11 cellular contexts compared by ENCODE assay signal in genomic region chr19:55210120-55210493, GRCh38. TPM values are rescaled to one million over a fixed set of nuclear protein-coding genes. Genes with fewer than 3 reads are reported as not detected.
DNase-seq lines count a peak whose midpoint lies in the region; ATAC-seq and TF ChIP-seq lines count a peak whose summit lies in the region.
"Had no signal": no experiment of that assay in that cellular context is flagged by ENCODE, and none has a peak within 500 bp of the region (broad histone marks: within the 10 kb centered on the region; RNA-seq: fewer than 3 reads in every experiment).

No MANE protein-coding gene starts in this region.

- intact Hi-C loops in spleen (cut with DNase I; ENCODE audit: low total_unique reads) = no loop called here
- intact Hi-C loops in tibial artery (cut with DNase I; ENCODE audit: low total_unique reads) = no loop called here

- TF ChIP-seq POLR2A in spleen (IDR thresholded peaks at IDR 0.05) = no peak

- peak overlapping the region in 5 of 8 donors; percentile 74 to 84 (median 82) for H3K27ac ChIP-seq in spleen
- H3K27ac ChIP-seq in tibial artery = no peak overlapping the region
- H3K27ac ChIP-seq: C4-2B had no signal

- H3K36me3 ChIP-seq in spleen (peaks cover 0 to 5% (median 0%) of the 10 kb centered on the region in 6 donors), tibial artery (no peaks in the 10 kb centered on the region)

- no peaks in the 10 kb centered on the region for H3K36me3 Mint-ChIP-seq in activated T-cell treated with anti-CD3 and anti-CD28 coated beads, Interleukin-2, amount 50 U/mL, for 4 hours (ENCODE audit: insufficient read depth)

- H3K4me1 ChIP-seq in spleen (peaks cover 0 to 29% (median 0%) of the 10 kb centered on the region in 6 donors), tibial artery (peaks cover 0 to 6% (median 5%) of the 10 kb centered on the region in 4 donors)

- CTCF ChIA-PET in HEK293T (lab: Yijun Ruan, JAX) = interaction anchor here (1.2 kb wide), 1 partner anchor 10 kb away, joined by 3 read pairs; no protein-coding TSS in a partner anchor

- peaks cover 2% of the 10 kb centered on the region for H3K4me1 Mint-ChIP-seq in activated T-cell treated with anti-CD3 and anti-CD28 coated beads, Interleukin-2, amount 50 U/mL, for 4 hours (ENCODE audit: low read depth)

- peak; percentile 51 for DNase-seq in SIG-M5 treated with dmso at 0.1 percent for 504 hours (lab: John Stamatoyannopoulos, UW; ENCODE audit: unreplicated experiment)
- DNase-seq in SIG-M5 (lab: John Stamatoyannopoulos, UW) = no peak
- peak; percentile 97 for DNase-seq in RKO (ENCODE audit: low spot score)
- peak; percentile 61 for DNase-seq in fibroblast of the conjunctiva (ENCODE audit: low read depth)
- no peak for DNase-seq in spleen
- no peak for DNase-seq in activated T-cell treated with anti-CD3 and anti-CD28 coated beads, Interleukin-2, amount 50 U/mL, for 4 hours
- DNase-seq in HEK293T (ENCODE audit: extremely low spot score) = no peak
- no peak for DNase-seq in tibial artery
- DNase-seq: activated CD4-positive, alpha-beta memory T cell treated with anti-CD3 and anti-CD28 coated beads for 36 hours; stimulated activated CD4-positive, alpha-beta T cell treated with anti-CD3 and anti-CD28 coated beads, Interleukin-4, amount 100 ng/mL, for 1 hour had no signal

- TF ChIP-seq CTCF in spleen (IDR thresholded peaks at IDR 0.05 in 8 of 11, conservative IDR thresholded peaks at IDR 0.05 in 3 of 11) = no peak
- no peak for TF ChIP-seq CTCF in tibial artery (IDR thresholded peaks at IDR 0.05)

- no peak overlapping the region for H3K4me3 Mint-ChIP-seq in activated T-cell treated with anti-CD3 and anti-CD28 coated beads, Interleukin-2, amount 50 U/mL, for 4 hours
- H3K4me3 Mint-ChIP-seq: activated CD4-positive, alpha-beta memory T cell treated with anti-CD3 and anti-CD28 coated beads for 36 hours had no signal

- H3K9me3 ChIP-seq in spleen = peaks cover 0 to 24% (median 15%) of the 10 kb centered on the region in 8 donors
- H3K9me3 ChIP-seq in tibial artery = peaks cover 5 to 11% (median 8%) of the 10 kb centered on the region in 3 donors

- POLR2A ChIA-PET in HEK293T (lab: Yijun Ruan, JAX) = interaction anchor here (1.2 kb wide), 1 partner anchor 35 kb away, joined by 3 read pairs; no protein-coding TSS in a partner anchor

- no peak for ATAC-seq in activated T-cell treated with anti-CD3 and anti-CD28 coated beads, Interleukin-2, amount 50 U/mL, for 4 hours

- H3K4me3 ChIP-seq in spleen (no peak overlapping the region), tibial artery (no peak overlapping the region)

- H3K27me3 ChIP-seq in spleen (replicated peaks in 1 of 7) (peaks cover 0 to 58% (median 0%) of the 10 kb centered on the region in 7 donors), tibial artery (peaks cover 0 to 21% of the 10 kb centered on the region in 2 donors)

- peaks cover 5% of the 10 kb centered on the region for H3K9me3 Mint-ChIP-seq in activated T-cell treated with anti-CD3 and anti-CD28 coated beads, Interleukin-2, amount 50 U/mL, for 4 hours

- WGBS in spleen, 5 donors = 56 to 70% (median 63%) methylated on average over 4 of the region's 4 CpGs

- peaks cover 43% of the 10 kb centered on the region for H3K27me3 Mint-ChIP-seq in activated T-cell treated with anti-CD3 and anti-CD28 coated beads, Interleukin-2, amount 50 U/mL, for 4 hours (ENCODE audit: low read depth)

TF ChIP-seq in HEK293T, 16 proteins besides CTCF, POLR2A, EP300 and RAD21:
- TF ChIP-seq LEF1 (IDR thresholded peaks at IDR 0.05; ENCODE audit: borderline replicate concordance) = no peak

RNA-seq across cellular contexts. Expression of gene PTPRH, which starts 0.8 kb away (rescaled TPM):
- total RNA-seq in spleen = 10 to 100 TPM; 36.8 to 97.9 (median 53.8) TPM
- 10 to 100 TPM in 2 of 3 donors, 1 to 10 TPM in 1; 6.5 to 31.7 (median 14.9) TPM for polyA plus RNA-seq in spleen
- under 1 TPM; 0.11 to 0.38 (median 0.11) TPM for total RNA-seq in activated T-cell treated with anti-CD3 and anti-CD28 coated beads, Interleukin-2, amount 50 U/mL, for 4 hours
- total RNA-seq: activated CD4-positive, alpha-beta memory T cell treated with anti-CD3 and anti-CD28 coated beads for 36 hours had no signal

RNA-seq across cellular contexts. Expression of gene TMEM86B, which starts 18.5 kb away (rescaled TPM):
- total RNA-seq in spleen = 10 to 100 TPM in 3 of 7 donors, 1 to 10 TPM in 4; 7.5 to 11.7 (median 9.6) TPM
- polyA plus RNA-seq in spleen = 10 to 100 TPM; 11.8 to 31.5 (median 28.2) TPM
- total RNA-seq in activated T-cell treated with anti-CD3 and anti-CD28 coated beads, Interleukin-2, amount 50 U/mL, for 4 hours = 1 to 10 TPM; 5.8 to 6.9 (median 6.2) TPM

RNA-seq across cellular contexts. Expression of gene SYT5, which starts 30.0 kb away (rescaled TPM):
- 1 to 10 TPM in 1 of 7 donors, not detected in 6; 1.4 TPM for total RNA-seq in spleen
- polyA plus RNA-seq in spleen = under 1 TPM; 0.06 to 0.23 (median 0.13) TPM
- total RNA-seq in activated T-cell treated with anti-CD3 and anti-CD28 coated beads, Interleukin-2, amount 50 U/mL, for 4 hours = not detected

RNA-seq across cellular contexts. Expression of gene DNAAF3, which starts 43.7 kb away (rescaled TPM):
- 1 to 10 TPM in 2 of 7 donors, under 1 TPM in 3, not detected in 2; 0.68 to 1.1 (median 0.76) TPM for total RNA-seq in spleen
- polyA plus RNA-seq in spleen = under 1 TPM; 0.28 to 0.45 (median 0.36) TPM
- total RNA-seq in activated T-cell treated with anti-CD3 and anti-CD28 coated beads, Interleukin-2, amount 50 U/mL, for 4 hours = under 1 TPM in 2 of 3 donors, not detected in 1; 0.25 to 0.45 TPM
- total RNA-seq: activated CD4-positive, alpha-beta memory T cell treated with anti-CD3 and anti-CD28 coated beads for 36 hours had no signal

RNA-seq across cellular contexts. Expression of gene PPP6R1, which starts 48.7 kb away (rescaled TPM):
- 100 to 1,000 TPM; 113 to 150 (median 133) TPM for total RNA-seq in spleen
- 10 to 100 TPM; 49.2 to 90.5 (median 65.1) TPM for polyA plus RNA-seq in spleen
- total RNA-seq in activated T-cell treated with anti-CD3 and anti-CD28 coated beads, Interleukin-2, amount 50 U/mL, for 4 hours = 100 to 1,000 TPM; 256 to 326 (median 285) TPM

Comparison
In these comparisons a context has a peak if more than half of its experiments do, and no peak if none do; other contexts are left out.
1. DNase-seq: peak in SIG-M5 treated with dmso at 0.1 percent for 504 hours (single experiment), RKO (single experiment) and fibroblast of the conjunctiva (single experiment); none in SIG-M5 (single experiment), spleen (single experiment), activated T-cell treated with anti-CD3 and anti-CD28 coated beads, Interleukin-2, amount 50 U/mL, for 4 hours (single experiment), HEK293T (single experiment) and tibial artery (0 of 2).
2. H3K27ac ChIP-seq: peak in spleen (5 of 8); none in tibial artery (0 of 2).
3. RNA of gene PTPRH, which starts 0.8 kb away (total RNA-seq): 36.8 to 97.9 TPM in spleen; 0.11 to 0.38 TPM in activated T-cell treated with anti-CD3 and anti-CD28 coated beads, Interleukin-2, amount 50 U/mL, for 4 hours; every median in the first group is over 10 times any median in the second.